Comparison of ENCODE assay signal across 1 cellular context in the genomic region with DNA sequence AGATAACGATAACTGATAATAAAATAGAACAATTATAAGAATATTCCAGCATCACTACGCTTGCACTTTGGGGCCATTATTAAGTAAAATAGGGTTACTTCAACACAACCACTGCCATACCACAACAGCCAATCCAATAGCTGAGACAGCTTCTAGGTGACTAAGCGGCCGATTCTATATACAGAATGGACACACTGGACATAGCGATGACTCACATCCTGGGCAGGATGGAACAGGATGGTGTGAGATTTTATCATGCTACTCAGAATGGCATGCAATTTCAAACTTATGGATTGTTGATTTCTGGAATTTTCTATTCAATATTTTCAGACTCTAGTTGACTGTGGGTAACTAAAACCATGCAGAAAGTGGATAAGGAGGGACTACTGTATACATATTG.
A peak's percentile ranks its signal among the peaks of the same experiment; 100 is the strongest.
TF ChIP-seq lines count a peak whose summit lies in the region.

No MANE protein-coding gene starts in this region.

TF ChIP-seq in SK-N-SH, 30 proteins besides CTCF, POLR2A, EP300 and RAD21 (continued from another document):
- TF ChIP-seq RFX5 (IDR thresholded peaks at IDR 0.05; ENCODE audit: low read length), result no peak
- TF ChIP-seq TCF12 (IDR thresholded peaks at IDR 0.05), result peak; percentile 96
